Comparison of ENCODE assay signal across 23 cellular contexts in genomic region chr21:27761623-27762022, GRCh38.
A peak's percentile ranks its signal among the peaks of the same experiment; 100 is the strongest.
DNase-seq lines count a peak whose midpoint lies in the region; ATAC-seq, FAIRE-seq and TF ChIP-seq lines count a peak whose summit lies in the region.
"Had no signal": no experiment of that assay in that cellular context is flagged by ENCODE, and none has a peak within 500 bp of the region (broad histone marks: within the 10 kb centered on the region; RNA-seq: fewer than 3 reads in every experiment).

No MANE protein-coding gene starts in this region.

- CTCF ChIA-PET in MCF 10A (lab: Yijun Ruan, JAX): no interaction called here

- TF ChIP-seq CTCF in MCF 10A (IDR thresholded peaks at IDR 0.05; ENCODE audit: unreplicated experiment): no peak
- TF ChIP-seq CTCF in WERI-Rb-1 (IDR thresholded peaks at IDR 0.05; ENCODE audit: low read depth, low read length): no peak
- no peak for TF ChIP-seq CTCF in D721Med (IDR thresholded peaks at IDR 0.05; ENCODE audit: insufficient read depth, missing control alignments)

- H3K27ac ChIP-seq in HUES48 (ENCODE audit: low read depth, low read length) (peak overlapping the region; percentile 21), small intestine (ENCODE audit: low read depth in 1 of 2, low read length in 1 of 2) (no peak overlapping the region), WERI-Rb-1 (no peak overlapping the region)
- H3K27ac ChIP-seq: foreskin keratinocyte, heart right ventricle, neural progenitor cell, prostate gland had no signal

- peaks cover 4% of the 10 kb centered on the region for H3K36me3 Mint-ChIP-seq in MCF 10A (ENCODE audit: insufficient read depth, unreplicated experiment)
- H3K36me3 Mint-ChIP-seq: activated naive CD4-positive, alpha-beta T cell treated with anti-CD3 and anti-CD28 coated beads, Interleukin-2, amount 50 U/mL, for 72 hours; CD4-positive, alpha-beta memory T cell; neural progenitor cell had no signal

- H3K9me3 ChIP-seq in HUES48 (ENCODE audit: control insufficient read depth, insufficient read depth, low read length): no peaks in the 10 kb centered on the region; the same call in none of the 2 replicates
- no peaks in the 10 kb centered on the region for H3K9me3 ChIP-seq in small intestine (ENCODE audit: control insufficient read depth, low read depth)
- no peaks in the 10 kb centered on the region for H3K9me3 ChIP-seq in WERI-Rb-1 (ENCODE audit: severe bottlenecking)
- H3K9me3 ChIP-seq: heart right ventricle, prostate gland had no signal

- H3K27me3 Mint-ChIP-seq in MCF 10A (ENCODE audit: insufficient read depth, unreplicated experiment): no peaks in the 10 kb centered on the region
- H3K27me3 Mint-ChIP-seq: CD4-positive, alpha-beta memory T cell had no signal

- intact Hi-C loops in MCF 10A (cut with micrococcal nuclease): no loop called here
- intact Hi-C loops in left colon (cut with DNase I, micrococcal nuclease): no loop called here

- peaks cover 14% of the 10 kb centered on the region for H3K4me1 ChIP-seq in HUES48 (ENCODE audit: control insufficient read depth, insufficient read depth, low read length)
- H3K4me1 ChIP-seq in small intestine (ENCODE audit: control insufficient read depth in 2 of 2, insufficient read depth in 1 of 2, low read depth in 1 of 2, low read length in 1 of 2): no peaks in the 10 kb centered on the region
- H3K4me1 ChIP-seq: neural progenitor cell, prostate gland had no signal

- POLR2A ChIA-PET in MCF 10A (lab: Yijun Ruan, JAX): no interaction called here

- H3K4me3 Mint-ChIP-seq in MCF 10A (ENCODE audit: unreplicated experiment): no peak overlapping the region
- H3K4me3 Mint-ChIP-seq: activated T-helper 17 cell treated with anti-CD3 and anti-CD28 coated beads, Interleukin-2, amount 50 U/mL, for 72 hours; CD4-positive, alpha-beta memory T cell; neural progenitor cell had no signal

- FAIRE-seq in small intestine (lab: Jason Lieb, UNC): no peak
- FAIRE-seq in D721Med (lab: Jason Lieb, UNC): no peak
- FAIRE-seq: H54 had no signal

- peak; percentile 60 for ATAC-seq in left colon
- ATAC-seq: activated naive CD4-positive, alpha-beta T cell treated with anti-CD3 and anti-CD28 coated beads, Interleukin-2, amount 50 U/mL, for 72 hours; activated T-helper 17 cell treated with anti-CD3 and anti-CD28 coated beads, Interleukin-2, amount 50 U/mL, for 72 hours; foreskin keratinocyte; heart right ventricle; left lobe of liver had no signal

- BruUV-seq in MCF 10A (replicated peaks; lab: Mats Ljungman, UMichigan): no TSS peak

- no peak overlapping the region for H3K9ac ChIP-seq in HUES48 (ENCODE audit: low read depth, low read length)
- H3K9ac ChIP-seq: neural progenitor cell had no signal

- H3K36me3 ChIP-seq in HUES48 (ENCODE audit: control insufficient read depth, insufficient read depth, low read length): no peaks in the 10 kb centered on the region
- no peaks in the 10 kb centered on the region for H3K36me3 ChIP-seq in small intestine (ENCODE audit: control insufficient read depth in 2 of 2, insufficient read depth in 2 of 2, low read length in 2 of 2)
- no peaks in the 10 kb centered on the region for H3K36me3 ChIP-seq in WERI-Rb-1
- H3K36me3 ChIP-seq: heart right ventricle, neural progenitor cell, prostate gland had no signal

- H3K27ac Mint-ChIP-seq in MCF 10A (ENCODE audit: low read depth, unreplicated experiment): peak overlapping the region; percentile 92
- H3K27ac Mint-ChIP-seq: activated naive CD4-positive, alpha-beta T cell treated with anti-CD3 and anti-CD28 coated beads, Interleukin-2, amount 50 U/mL, for 72 hours; activated T-helper 17 cell treated with anti-CD3 and anti-CD28 coated beads, Interleukin-2, amount 50 U/mL, for 72 hours; CD4-positive, alpha-beta memory T cell; neural progenitor cell had no signal

- peaks cover 7% of the 10 kb centered on the region for H3K9me3 Mint-ChIP-seq in MCF 10A (ENCODE audit: unreplicated experiment)
- H3K9me3 Mint-ChIP-seq: activated naive CD4-positive, alpha-beta T cell treated with anti-CD3 and anti-CD28 coated beads, Interleukin-2, amount 50 U/mL, for 72 hours; activated T-helper 17 cell treated with anti-CD3 and anti-CD28 coated beads, Interleukin-2, amount 50 U/mL, for 72 hours; neural progenitor cell had no signal

- H3K27me3 ChIP-seq in HUES48 (ENCODE audit: control insufficient read depth, insufficient read depth, low read length) (no peaks in the 10 kb centered on the region), small intestine (ENCODE audit: control insufficient read depth in 2 of 2, insufficient read depth in 2 of 2, low read length in 2 of 2) (no peaks in the 10 kb centered on the region), WERI-Rb-1 (ENCODE audit: insufficient read depth, low read depth, severe bottlenecking) (peaks cover 42% of the 10 kb centered on the region)
- H3K27me3 ChIP-seq: foreskin keratinocyte, heart right ventricle, neural progenitor cell had no signal

- H3K4me3 ChIP-seq in HUES48 (ENCODE audit: low read depth, low read length): no peak overlapping the region
- H3K4me3 ChIP-seq in small intestine (ENCODE audit: low read depth in 1 of 2, low read length in 2 of 2): no peak overlapping the region
- no peak overlapping the region for H3K4me3 ChIP-seq in WERI-Rb-1 (ENCODE audit: low read depth, low read length)
- H3K4me3 ChIP-seq: heart right ventricle, neural progenitor cell, prostate gland had no signal

- WGBS in small intestine, 3 donors: 8 to 34% (median 17%) methylated on average over 1 of the region's 1 CpG

- DNase-seq in MCF 10A (ENCODE audit: unreplicated experiment) (no peak), left colon (no peak), small intestine (peak; percentile 40), NCI-H2107 (lab: John Stamatoyannopoulos, UW) (no peak), WERI-Rb-1 (no peak), D721Med (ENCODE audit: insufficient read length, low spot score) (no peak)
- DNase-seq in stimulated activated CD4-positive, alpha-beta T cell treated with anti-CD3 and anti-CD28 coated beads, Interleukin-1b, Interleukin-23, amount 100 ng/mL, for 48 hours: no peak
- DNase-seq: aorta; CD4-positive, alpha-beta memory T cell; GDM1; heart right ventricle; NCI-H1092 treated with DMSO at 0.1 percent for 48 hours; NCI-H1930; stimulated activated CD4-positive, alpha-beta T cell treated with anti-CD3 and anti-CD28 coated beads, Interleukin-2, amount 100 ng/mL, for 24 hours; trophoblast cell had no signal

- peaks cover 11% of the 10 kb centered on the region for H3K4me1 Mint-ChIP-seq in MCF 10A (ENCODE audit: insufficient read depth, unreplicated experiment)
- H3K4me1 Mint-ChIP-seq: activated T-helper 17 cell treated with anti-CD3 and anti-CD28 coated beads, Interleukin-2, amount 50 U/mL, for 72 hours; CD4-positive, alpha-beta memory T cell had no signal
